ENCODE assay signal across 19 cellular contexts in the genomic region with DNA sequence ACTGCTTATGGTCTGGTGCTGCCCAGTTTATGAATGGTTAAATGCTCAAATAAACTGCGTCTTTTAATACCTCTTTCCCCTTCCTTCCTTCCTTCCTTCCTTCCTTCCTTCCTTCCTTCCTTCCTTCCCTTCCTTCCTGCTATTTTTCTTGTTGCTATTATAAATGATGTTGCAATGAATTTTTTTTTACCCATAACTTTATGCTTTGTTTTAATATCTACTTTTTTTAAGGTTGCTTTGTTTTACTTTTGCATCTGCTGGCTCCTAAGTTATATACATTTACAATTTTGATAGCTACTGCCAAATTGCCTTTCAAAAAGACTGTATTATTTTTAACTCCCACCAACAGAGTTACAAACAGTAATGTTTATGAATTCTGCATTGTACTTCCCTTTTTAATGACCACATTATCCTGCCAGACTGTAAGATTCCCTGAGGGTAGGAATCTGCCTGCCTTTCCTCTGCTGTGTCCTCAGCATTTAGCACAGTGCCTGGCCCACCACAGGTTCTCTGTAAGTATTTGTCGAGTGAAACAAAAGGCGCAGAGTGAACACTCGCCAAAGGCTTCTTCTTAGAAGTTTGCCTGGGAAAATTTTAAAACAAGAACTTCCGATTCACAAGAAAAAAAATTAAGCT. TPM values are rescaled to one million over a fixed set of nuclear protein-coding genes. Genes with fewer than 3 reads are reported as not detected.
"Had no signal": no experiment of that assay in that cellular context is flagged by ENCODE, and none has a peak within 500 bp of the region (broad histone marks: within the 10 kb centered on the region; RNA-seq: fewer than 3 reads in every experiment).

No MANE protein-coding gene starts in this region.

- ATAC-seq: activated CD8-positive, alpha-beta T cell treated with anti-CD3 and anti-CD28 coated beads for 36 hours; activated T-cell treated with anti-CD3 and anti-CD28 coated beads, Interleukin-2, amount 50 U/mL, for 72 hours; left cardiac atrium; naive thymus-derived CD4-positive, alpha-beta T cell had no signal

- H3K9me3 ChIP-seq: neutrophil, stomach, thoracic aorta had no signal

- DNase-seq: activated CD4-positive, alpha-beta T cell treated with anti-CD3 and anti-CD28 coated beads for 4 hours; activated CD8-positive, alpha-beta memory T cell treated with anti-CD3 and anti-CD28 coated beads, Interleukin-2, amount 50 U/mL, for 4 hours; activated CD8-positive, alpha-beta T cell treated with anti-CD3 and anti-CD28 coated beads for 36 hours; activated gamma-delta T cell treated with Interleukin-2 at 50 U/mL for 16 hours; activated naive CD8-positive, alpha-beta T cell treated with anti-CD3 and anti-CD28 coated beads for 36 hours; activated T-cell treated with anti-CD3 and anti-CD28 coated beads, Interleukin-2, amount 50 U/mL, for 72 hours; cerebellar nuclear complex; immature natural killer cell; left cardiac atrium; naive thymus-derived CD4-positive, alpha-beta T cell; stimulated activated CD4-positive, alpha-beta T cell treated with anti-CD3 and anti-CD28 coated beads, Interleukin-15, amount 100 ng/mL, for 24 hours; stimulated activated CD4-positive, alpha-beta T cell treated with anti-CD3 and anti-CD28 coated beads, Interleukin-4, amount 100 ng/mL, for 24 hours; stomach had no signal

- FAIRE-seq: urothelium cell line had no signal

- H3K4me3 ChIP-seq: lung, stomach, thoracic aorta had no signal

- H3K27me3 ChIP-seq: neutrophil, stomach had no signal

- H3K36me3 ChIP-seq: neutrophil, stomach, thoracic aorta had no signal

- H3K27ac ChIP-seq: neutrophil, stomach, thoracic aorta, VCaP had no signal

- H3K4me1 ChIP-seq: stomach had no signal

RNA-seq across cellular contexts. Expression of a gene that starts 36.9 kb away (rescaled TPM):
- total RNA-seq: activated naive CD8-positive, alpha-beta T cell treated with anti-CD3 and anti-CD28 coated beads for 36 hours; lung; mononuclear cell; thoracic aorta had no signal
- polyA plus RNA-seq: immature natural killer cell; naive thymus-derived CD4-positive, alpha-beta T cell; stomach had no signal
